In the genomic region with DNA sequence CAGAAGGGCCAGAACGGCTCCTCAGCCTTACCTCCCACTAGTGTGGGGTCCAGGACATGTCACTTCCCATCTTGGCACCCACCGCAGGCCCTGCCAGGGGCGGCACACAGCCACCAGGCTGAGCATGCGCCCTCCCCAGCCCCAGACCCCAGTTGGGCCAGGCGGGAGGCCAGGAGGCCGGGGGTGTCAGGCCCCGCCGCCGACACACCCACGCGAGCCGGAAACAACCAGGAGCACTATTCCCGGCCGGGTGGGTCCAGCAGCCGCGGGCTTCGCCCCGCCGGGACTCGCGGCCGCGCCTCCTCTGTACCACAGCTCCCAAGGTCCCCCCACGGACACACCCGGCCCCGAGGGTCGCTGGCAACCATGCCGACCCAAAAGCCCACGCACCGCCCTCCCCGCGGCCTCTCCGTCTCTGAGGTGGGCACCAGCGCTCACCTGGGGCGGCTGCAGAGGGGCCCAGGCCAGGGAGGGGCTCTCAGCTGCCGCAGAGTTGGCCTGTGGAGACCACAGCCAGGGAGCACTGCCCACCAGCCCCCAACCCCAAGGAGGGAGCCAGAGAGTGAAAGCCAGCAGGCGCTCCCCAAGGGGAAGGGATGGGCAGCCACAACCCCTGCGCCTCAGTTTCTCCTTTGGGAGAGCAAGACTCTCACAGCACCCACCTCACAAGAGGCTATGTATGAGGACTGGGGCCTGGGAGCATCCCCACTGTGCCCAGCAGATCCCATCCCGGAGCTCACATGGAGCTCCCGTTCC, we compare ENCODE assay signal across 1 cellular context.
TF ChIP-seq lines count a peak whose summit lies in the region.

No MANE protein-coding gene starts in this region.

TF ChIP-seq in K562, 482 proteins besides CTCF, POLR2A, EP300 and RAD21:
- TF ChIP-seq ZEB2 (IDR thresholded peaks at IDR 0.05) (no peak), NEUROD1 (IDR thresholded peaks at IDR 0.05; ENCODE audit: borderline replicate concordance, low read depth, low read length, partially characterized antibody) (no peak), POLR2G (IDR thresholded peaks at IDR 0.05; ENCODE audit: low read depth, low read length) (peak; percentile 38)
